1 cellular context compared by ENCODE assay signal in genomic region chr16:5449901-5450300, GRCh38.
TF ChIP-seq lines count a peak whose summit lies in the region.

No MANE protein-coding gene starts in this region.

TF ChIP-seq in WTC11, 78 proteins besides CTCF, POLR2A, EP300 and RAD21 (continued from another document):
- TF ChIP-seq ZNF532 (CRISPR knock-in tag; IDR thresholded peaks at IDR 0.05; ENCODE audit: borderline replicate concordance) (no peak), RORB (CRISPR knock-in tag; IDR thresholded peaks at IDR 0.05) (no peak), AR (CRISPR knock-in tag; IDR thresholded peaks at IDR 0.05) (no peak), GTF2I (CRISPR knock-in tag; conservative IDR thresholded peaks at IDR 0.05) (no peak)
TF ChIP-seq in WTC11: peak in this region for 0.
